Comparison of ENCODE assay signal across 20 cellular contexts in the genomic region with DNA sequence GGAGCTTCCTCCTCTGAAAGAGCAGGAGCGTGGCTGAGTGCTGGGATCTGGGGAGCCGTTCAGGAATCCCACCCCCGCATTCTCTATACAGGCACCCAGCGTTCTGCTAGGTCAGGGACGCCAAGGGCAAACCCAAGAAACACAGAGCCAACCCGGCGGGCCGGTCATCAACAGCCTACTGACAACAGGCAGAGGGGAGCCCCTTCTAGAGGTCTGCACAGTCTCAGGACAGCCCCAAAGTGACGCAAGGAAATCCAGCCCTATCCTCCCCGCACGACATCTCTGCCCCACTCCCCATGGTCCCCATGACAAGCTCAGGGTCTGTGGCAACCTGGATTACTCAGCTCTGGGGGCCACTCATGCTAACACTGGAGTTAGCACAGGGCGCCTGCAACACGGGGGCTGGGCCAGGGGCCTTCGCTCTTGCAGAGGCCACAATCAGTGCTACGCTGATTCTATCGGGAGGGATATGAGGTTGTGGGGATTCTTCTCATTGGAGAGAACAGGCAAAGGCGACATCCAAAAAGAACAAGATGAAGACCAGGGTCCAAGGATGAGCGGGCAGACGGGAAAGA.
DNase-seq lines count a peak whose midpoint lies in the region; ATAC-seq and TF ChIP-seq lines count a peak whose summit lies in the region.
"Had no signal": no experiment of that assay in that cellular context is flagged by ENCODE, and none has a peak within 500 bp of the region (broad histone marks: within the 10 kb centered on the region; RNA-seq: fewer than 3 reads in every experiment).

No MANE protein-coding gene starts in this region.

- H3K36me3 ChIP-seq in BLaER1 (peaks cover 96% of the 10 kb centered on the region), endodermal cell (ENCODE audit: control insufficient read depth, insufficient read depth, low read length) (peaks cover 81% of the 10 kb centered on the region), sigmoid colon (peaks cover 57 to 84% (median 63%) of the 10 kb centered on the region in 4 donors)
- H3K36me3 ChIP-seq: HAP-1 had no signal

- H3K4me1 Mint-ChIP-seq in endodermal cell (no peaks in the 10 kb centered on the region), osteocyte (ENCODE audit: unreplicated experiment) (peaks cover 4% of the 10 kb centered on the region)
- H3K4me1 Mint-ChIP-seq: CD4-positive, alpha-beta memory T cell had no signal

- H3K27me3 Mint-ChIP-seq in endodermal cell (ENCODE audit: insufficient read depth) (no peaks in the 10 kb centered on the region), osteocyte (ENCODE audit: unreplicated experiment) (no peaks in the 10 kb centered on the region)

- TF ChIP-seq CTCF in endodermal cell (conservative IDR thresholded peaks at IDR 0.05) (no peak), sigmoid colon (IDR thresholded peaks at IDR 0.05) (no peak), osteocyte (IDR thresholded peaks at IDR 0.05) (no peak)

- intact Hi-C loops in sigmoid colon (cut with DNase I) = no loop called here

- no peaks in the 10 kb centered on the region for H3K9me3 Mint-ChIP-seq in endodermal cell
- H3K9me3 Mint-ChIP-seq in osteocyte (ENCODE audit: unreplicated experiment) = no peaks in the 10 kb centered on the region

- WGBS in endodermal cell (ENCODE audit: insufficient coverage in 1 of 2, insufficient read length in 1 of 2), 2 experiments = 93 to 95% methylated on average over 18 to 19 of the region's 19 CpGs
- 94 to 95% methylated on average over 19 of the region's 19 CpGs for WGBS in sigmoid colon, 2 donors

- ATAC-seq in HG02981 (IDR thresholded peaks at IDR 0.05; ENCODE audit: unreplicated experiment) = no peak

- no peak overlapping the region for H3K4me2 ChIP-seq in BLaER1

- peak; percentile 30 for DNase-seq in endodermal cell
- peak; percentile 80 for DNase-seq in mesenteric fat pad (ENCODE audit: low spot score)
- peak; percentile 59 for DNase-seq in sigmoid colon
- DNase-seq in osteocyte (ENCODE audit: extremely low spot score, unreplicated experiment) = no peak
- DNase-seq in NCI-H774 (lab: John Stamatoyannopoulos, UW) = no peak
- DNase-seq in hypothalamus (lab: John Stamatoyannopoulos, UW) = no peak
- DNase-seq: Calu3; CD4-positive, alpha-beta memory T cell; GF-D8; KBM-7; NCI-H1105; NCI-H1694; NCI-H2081 treated with DMSO at 0.1 percent for 48 hours; NCI-H446 treated with DMSO at 0.1 percent for 48 hours; NCI-H69; SHP77 had no signal

- H3K4me1 ChIP-seq in BLaER1 (no peaks in the 10 kb centered on the region), endodermal cell (ENCODE audit: control insufficient read depth, insufficient read depth, low read length) (no peaks in the 10 kb centered on the region), sigmoid colon (no peaks in the 10 kb centered on the region)
- H3K4me1 ChIP-seq: HAP-1, Peyer's patch had no signal

- no peaks in the 10 kb centered on the region for H3K9me3 ChIP-seq in BLaER1
- no peaks in the 10 kb centered on the region for H3K9me3 ChIP-seq in endodermal cell (ENCODE audit: control insufficient read depth, low read length)
- H3K9me3 ChIP-seq in sigmoid colon = no peaks in the 10 kb centered on the region
- H3K9me3 ChIP-seq: HAP-1, Peyer's patch had no signal

- TF ChIP-seq EP300 in sigmoid colon (IDR thresholded peaks at IDR 0.05) = no peak

- H3K27ac ChIP-seq in BLaER1 (no peak overlapping the region), endodermal cell (ENCODE audit: low read depth, low read length) (no peak overlapping the region), sigmoid colon (no peak overlapping the region)
- H3K27ac ChIP-seq: Peyer's patch had no signal

- H4K20me1 ChIP-seq in BLaER1 = peaks cover 95% of the 10 kb centered on the region

- H3K4me3 ChIP-seq in BLaER1 = no peak overlapping the region
- no peak overlapping the region for H3K4me3 ChIP-seq in endodermal cell (ENCODE audit: low read length)
- no peak overlapping the region for H3K4me3 ChIP-seq in sigmoid colon
- H3K4me3 ChIP-seq: HAP-1, Peyer's patch had no signal

- H3K27me3 ChIP-seq in BLaER1 (no peaks in the 10 kb centered on the region), endodermal cell (ENCODE audit: control insufficient read depth, insufficient read depth, low read length, poor library complexity, severe bottlenecking) (no peaks in the 10 kb centered on the region), sigmoid colon (no peaks in the 10 kb centered on the region)
- H3K27me3 ChIP-seq: Peyer's patch had no signal

- H3K36me3 Mint-ChIP-seq in endodermal cell (ENCODE audit: low read depth) (peaks cover 68% of the 10 kb centered on the region), osteocyte (ENCODE audit: unreplicated experiment) (peaks cover 69% of the 10 kb centered on the region)
- H3K36me3 Mint-ChIP-seq: CD4-positive, alpha-beta memory T cell had no signal

- TF ChIP-seq POLR2A in sigmoid colon (IDR thresholded peaks at IDR 0.05) = no peak

- H3K4me3 Mint-ChIP-seq in endodermal cell = no peak overlapping the region
- H3K4me3 Mint-ChIP-seq in osteocyte (ENCODE audit: unreplicated experiment) = no peak overlapping the region
- H3K4me3 Mint-ChIP-seq: CD4-positive, alpha-beta memory T cell had no signal

- H3K27ac Mint-ChIP-seq in endodermal cell (no peak overlapping the region), osteocyte (ENCODE audit: unreplicated experiment) (no peak overlapping the region)
- H3K27ac Mint-ChIP-seq: CD4-positive, alpha-beta memory T cell had no signal

- H3K9ac ChIP-seq in BLaER1 (0 out of 2 replicates have a peak overlapping the region, but pooled peaks have one; percentile 15), endodermal cell (ENCODE audit: extremely low read depth, low read length, poor library complexity, severe bottlenecking) (no peak overlapping the region)

Comparison
In these comparisons a context has a peak if more than half of its experiments do, and no peak if none do; other contexts are left out.
1. DNase-seq: peak in endodermal cell (single experiment), mesenteric fat pad (single experiment) and sigmoid colon (single experiment); none in osteocyte (single experiment), NCI-H774 (single experiment) and hypothalamus (0 of 51).